12 cellular contexts compared by ENCODE assay signal in genomic region chr1:1554926-1555915, GRCh38. TPM values are rescaled to one million over a fixed set of nuclear protein-coding genes. Genes with fewer than 3 reads are reported as not detected.
A peak's percentile ranks its signal among the peaks of the same experiment; 100 is the strongest.
DNase-seq lines count a peak whose midpoint lies in the region; ATAC-seq and TF ChIP-seq lines count a peak whose summit lies in the region.
"Had no signal": no experiment of that assay in that cellular context is flagged by ENCODE, and none has a peak within 500 bp of the region (broad histone marks: within the 10 kb centered on the region; RNA-seq: fewer than 3 reads in every experiment).

No MANE protein-coding gene starts in this region.

- DNase-seq in left cardiac atrium (no peak), Right ventricle myocardium superior (no peak), astrocyte of the spinal cord (ENCODE audit: low read depth, low spot score) (peak; percentile 80), kidney glomerular epithelial cell (lab: John Stamatoyannopoulos, UW) (peak; percentile 29), aorta (no peak), SKM-1 (lab: John Stamatoyannopoulos, UW; ENCODE audit: unreplicated experiment) (no peak), NCI-H748 treated with DMSO at 0.1 percent for 48 hours (lab: John Stamatoyannopoulos, UW) (no peak)
- no peak for DNase-seq in activated CD4-positive, alpha-beta T cell treated with anti-CD3 and anti-CD28 coated beads, Interleukin-2, amount 10 ng/mL, durations not matched to agents 7 days and 5 days
- DNase-seq: CD4-positive, CD25-positive, alpha-beta regulatory T cell; NCI-H2081; WERI-Rb-1 had no signal

- H3K4me3 Mint-ChIP-seq in activated CD4-positive, alpha-beta T cell treated with anti-CD3 and anti-CD28 coated beads, Interleukin-2, amount 10 ng/mL, durations not matched to agents 7 days and 5 days = no peak overlapping the region
- H3K4me3 Mint-ChIP-seq: CD4-positive, CD25-positive, alpha-beta regulatory T cell had no signal

- no peak overlapping the region for H3K27ac ChIP-seq in aorta (ENCODE audit: low read depth in 1 of 2, low read length in 2 of 2)
- H3K27ac ChIP-seq: cardiac muscle cell, WERI-Rb-1 had no signal

- no peaks in the 10 kb centered on the region for H3K9me3 Mint-ChIP-seq in activated CD4-positive, alpha-beta T cell treated with anti-CD3 and anti-CD28 coated beads, Interleukin-2, amount 10 ng/mL, durations not matched to agents 7 days and 5 days

- peaks cover 2% of the 10 kb centered on the region for H3K4me1 Mint-ChIP-seq in activated CD4-positive, alpha-beta T cell treated with anti-CD3 and anti-CD28 coated beads, Interleukin-2, amount 10 ng/mL, durations not matched to agents 7 days and 5 days

- no peaks in the 10 kb centered on the region for H3K9me3 ChIP-seq in aorta (ENCODE audit: control insufficient read depth, low read length)

- ATAC-seq in left cardiac atrium (peak; percentile 13 to 76), Right ventricle myocardium superior (ENCODE audit: poor library complexity) (no peak), aorta (ENCODE audit: low FRiP score) (peak; percentile 9)

- intact Hi-C loops in left cardiac atrium (cut with DNase I) (no loop called here), Right ventricle myocardium superior (cut with DNase I) (no loop called here), aorta (cut with DNase I) (no loop called here)

- WGBS in aorta, 2 donors = 64 to 65% methylated on average over 31 of the region's 31 CpGs

- in situ Hi-C loops in astrocyte of the spinal cord (cut with HindIII; ENCODE audit: low sequenced_read_pairs) = no loop called here

- no peaks in the 10 kb centered on the region for H3K27me3 Mint-ChIP-seq in activated CD4-positive, alpha-beta T cell treated with anti-CD3 and anti-CD28 coated beads, Interleukin-2, amount 10 ng/mL, durations not matched to agents 7 days and 5 days
- H3K27me3 Mint-ChIP-seq: CD4-positive, CD25-positive, alpha-beta regulatory T cell had no signal

- no peak overlapping the region for H3K4me3 ChIP-seq in astrocyte of the spinal cord (ENCODE audit: low read depth, low read length)
- no peak overlapping the region for H3K4me3 ChIP-seq in aorta (ENCODE audit: low read length in 2 of 2)
- H3K4me3 ChIP-seq: cardiac muscle cell had no signal

- H3K4me1 ChIP-seq in aorta (ENCODE audit: control insufficient read depth in 1 of 2, insufficient read depth in 2 of 2, low read length in 2 of 2) = no peaks in the 10 kb centered on the region

- POLR2A ChIA-PET in activated CD4-positive, alpha-beta T cell treated with anti-CD3 and anti-CD28 coated beads, Interleukin-2, amount 10 ng/mL, durations not matched to agents 7 days and 5 days (lab: Charles Lee) = no interaction called here

- TF ChIP-seq CTCF in astrocyte of the spinal cord (IDR thresholded peaks at IDR 0.05; ENCODE audit: low read depth, low read length) = no peak

- H3K36me3 Mint-ChIP-seq in activated CD4-positive, alpha-beta T cell treated with anti-CD3 and anti-CD28 coated beads, Interleukin-2, amount 10 ng/mL, durations not matched to agents 7 days and 5 days (ENCODE audit: low read depth) = no peaks in the 10 kb centered on the region
- H3K36me3 Mint-ChIP-seq: CD4-positive, CD25-positive, alpha-beta regulatory T cell had no signal

- no peaks in the 10 kb centered on the region for H3K27me3 ChIP-seq in aorta (ENCODE audit: control insufficient read depth in 1 of 2, insufficient read depth in 2 of 2, low read length in 1 of 2)
- H3K27me3 ChIP-seq: cardiac muscle cell had no signal

- H3K27ac Mint-ChIP-seq in activated CD4-positive, alpha-beta T cell treated with anti-CD3 and anti-CD28 coated beads, Interleukin-2, amount 10 ng/mL, durations not matched to agents 7 days and 5 days = no peak overlapping the region

- CTCF ChIA-PET in activated CD4-positive, alpha-beta T cell treated with anti-CD3 and anti-CD28 coated beads, Interleukin-2, amount 10 ng/mL, durations not matched to agents 7 days and 5 days (lab: Charles Lee) = interaction anchor here (0.9 to 1.7 kb wide), 3 partner anchors 10 to 50 kb away, joined by 3 to 5 read pairs (median 4); no protein-coding TSS in a partner anchor

- H3K36me3 ChIP-seq in aorta (ENCODE audit: control insufficient read depth in 1 of 2, insufficient read depth in 2 of 2, low read length in 1 of 2) = no peaks in the 10 kb centered on the region
- H3K36me3 ChIP-seq: cardiac muscle cell had no signal

RNA-seq across cellular contexts. Expression of gene TMEM240, which starts 14.8 kb away (rescaled TPM):
- 1 to 10 TPM; 4.6 to 5.4 TPM for total RNA-seq in left cardiac atrium
- total RNA-seq in Right ventricle myocardium superior = 7.5 TPM
- total RNA-seq in aorta = 1 to 10 TPM; 6.2 to 7.8 TPM
- 10 to 100 TPM in 1 of 2 donors, 1 to 10 TPM in 1; 1.1 to 15.1 TPM for polyA plus RNA-seq in aorta
- total RNA-seq in activated CD4-positive, alpha-beta T cell treated with anti-CD3 and anti-CD28 coated beads, Interleukin-2, amount 10 ng/mL, durations not matched to agents 7 days and 5 days = 1 to 10 TPM; 1.2 to 1.3 TPM
- total RNA-seq: CD4-positive, CD25-positive, alpha-beta regulatory T cell had no signal
- polyA plus RNA-seq: CD4-positive, CD25-positive, alpha-beta regulatory T cell had no signal

RNA-seq across cellular contexts. Expression of gene SSU72, which starts 19.4 kb away (rescaled TPM):
- total RNA-seq in left cardiac atrium (100 to 1,000 TPM; 107 to 118 TPM), Right ventricle myocardium superior (106 TPM), aorta (10 to 100 TPM; 67.7 to 71.5 TPM)
- polyA plus RNA-seq in aorta = 10 to 100 TPM; 65.0 to 92.8 TPM
- 100 to 1,000 TPM; 128 to 130 TPM for total RNA-seq in activated CD4-positive, alpha-beta T cell treated with anti-CD3 and anti-CD28 coated beads, Interleukin-2, amount 10 ng/mL, durations not matched to agents 7 days and 5 days

RNA-seq across cellular contexts. Expression of gene ATAD3A, which starts 43.3 kb away (rescaled TPM):
- 10 to 100 TPM; 14.1 to 24.3 TPM for total RNA-seq in left cardiac atrium
- 18.5 TPM for total RNA-seq in Right ventricle myocardium superior
- 10 to 100 TPM; 11.9 to 13.2 TPM for total RNA-seq in aorta
- 10 to 100 TPM in 1 of 2 donors, 1 to 10 TPM in 1; 8.3 to 20.2 TPM for polyA plus RNA-seq in aorta
- total RNA-seq in activated CD4-positive, alpha-beta T cell treated with anti-CD3 and anti-CD28 coated beads, Interleukin-2, amount 10 ng/mL, durations not matched to agents 7 days and 5 days = 10 to 100 TPM; 31.9 to 32.3 TPM

RNA-seq across cellular contexts. Expression of gene FNDC10, which starts 44.7 kb away (rescaled TPM):
- 1 to 10 TPM; 1.3 to 2.5 TPM for total RNA-seq in left cardiac atrium
- 2.0 TPM for total RNA-seq in Right ventricle myocardium superior
- total RNA-seq in aorta = 1 to 10 TPM; 1.2 to 3.0 TPM
- under 1 TPM; 0.38 to 0.50 TPM for polyA plus RNA-seq in aorta
- 1 to 10 TPM; 6.2 to 7.9 TPM for total RNA-seq in activated CD4-positive, alpha-beta T cell treated with anti-CD3 and anti-CD28 coated beads, Interleukin-2, amount 10 ng/mL, durations not matched to agents 7 days and 5 days

Comparison
In these comparisons a context has a peak if more than half of its experiments do, and no peak if none do; other contexts are left out.
1. DNase-seq: peak in astrocyte of the spinal cord (single experiment) and kidney glomerular epithelial cell (single experiment); none in left cardiac atrium (single experiment), Right ventricle myocardium superior (single experiment), aorta (0 of 2), activated CD4-positive, alpha-beta T cell treated with anti-CD3 and anti-CD28 coated beads, Interleukin-2, amount 10 ng/mL, durations not matched to agents 7 days and 5 days (single experiment), SKM-1 (single experiment) and NCI-H748 treated with DMSO at 0.1 percent for 48 hours (single experiment).